12 cellular contexts compared by ENCODE assay signal in the genomic region with DNA sequence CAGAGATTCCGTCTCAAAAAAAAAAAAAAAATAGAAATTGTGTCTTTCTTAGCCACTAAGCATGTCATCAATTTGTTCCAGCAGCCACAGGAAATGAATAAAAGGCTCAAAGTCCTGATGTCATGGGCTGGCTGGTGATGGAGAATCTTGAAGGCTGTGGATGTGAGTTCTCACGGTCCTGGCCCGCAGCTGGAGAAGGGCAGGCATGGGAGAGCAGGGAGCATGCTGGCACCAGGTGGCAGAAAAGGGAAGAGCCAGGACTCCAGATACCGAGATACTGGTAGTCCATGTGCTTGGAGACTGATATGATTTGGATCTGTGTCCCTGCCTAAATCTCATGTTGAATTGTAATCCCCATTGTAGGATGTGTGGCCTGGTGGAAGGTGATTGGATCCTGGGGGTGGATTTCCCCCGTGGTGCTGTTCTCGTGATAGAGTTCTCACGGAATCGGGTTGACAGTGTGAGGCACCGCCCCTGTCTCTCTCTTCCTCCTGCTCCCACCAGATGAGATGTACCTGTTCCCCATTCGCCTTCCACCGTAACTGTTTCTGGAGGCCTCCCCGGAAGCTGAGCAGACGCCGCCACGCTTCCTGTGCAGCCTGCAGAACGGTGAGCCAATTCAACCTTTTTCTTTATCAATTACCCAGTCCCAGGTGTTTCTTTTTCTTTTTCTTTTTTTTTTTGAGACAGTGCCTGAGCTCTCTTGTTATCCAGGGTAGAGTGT. TPM values are rescaled to one million over a fixed set of nuclear protein-coding genes. Genes with fewer than 3 reads are reported as not detected.
DNase-seq lines count a peak whose midpoint lies in the region; ATAC-seq and TF ChIP-seq lines count a peak whose summit lies in the region.
"Had no signal": no experiment of that assay in that cellular context is flagged by ENCODE, and none has a peak within 500 bp of the region (broad histone marks: within the 10 kb centered on the region; RNA-seq: fewer than 3 reads in every experiment).

No MANE protein-coding gene starts in this region.

- peaks cover 19% of the 10 kb centered on the region for H3K9me3 Mint-ChIP-seq in WTC11

- H3K9me3 ChIP-seq in effector memory CD4-positive, alpha-beta T cell (ENCODE audit: control insufficient read depth, low read length), result no peaks in the 10 kb centered on the region
- H3K9me3 ChIP-seq in thymus (ENCODE audit: control insufficient read depth) (no peaks in the 10 kb centered on the region), prostate gland (no peaks in the 10 kb centered on the region)
- H3K9me3 ChIP-seq: Caco-2, upper lobe of left lung had no signal

- no peak overlapping the region for H3K4me3 Mint-ChIP-seq in WTC11

- intact Hi-C loops in prostate gland (cut with DNase I), result no loop called here

- H3K27ac Mint-ChIP-seq in WTC11, result no peak overlapping the region

- no peak overlapping the region for H3K4me3 ChIP-seq in effector memory CD4-positive, alpha-beta T cell (ENCODE audit: insufficient read depth, low read depth, low read length, poor library complexity, severe bottlenecking)
- H3K4me3 ChIP-seq in thymus (ENCODE audit: low read length) (no peak overlapping the region), prostate gland (no peak overlapping the region)
- H3K4me3 ChIP-seq: upper lobe of left lung had no signal

- no peaks in the 10 kb centered on the region for H3K27me3 Mint-ChIP-seq in WTC11 (ENCODE audit: low read depth)

- H3K27me3 ChIP-seq in effector memory CD4-positive, alpha-beta T cell (replicated peaks; ENCODE audit: control insufficient read depth, insufficient read depth, low read length, poor library complexity, severe bottlenecking), result no peaks in the 10 kb centered on the region
- H3K27me3 ChIP-seq in thymus (ENCODE audit: control insufficient read depth, insufficient read depth), result no peaks in the 10 kb centered on the region
- no peaks in the 10 kb centered on the region for H3K27me3 ChIP-seq in prostate gland (replicated peaks; ENCODE audit: insufficient read depth)
- H3K27me3 ChIP-seq: upper lobe of left lung had no signal

- DNase-seq in stimulated activated CD4-positive, alpha-beta T cell treated with anti-CD3 and anti-CD28 coated beads, Interleukin-4, amount 100 ng/mL, for 24 hours, result peak; percentile 15
- DNase-seq in stimulated activated CD4-positive, alpha-beta T cell treated with anti-CD3 and anti-CD28 coated beads, Interleukin-12 subunit alpha, Interleukin-12 subunit beta, amount 100 ng/mL, for 4 hours, result no peak
- no peak for DNase-seq in WTC11 (ENCODE audit: low spot score)
- peak in 2 of 3 donors; percentile 28 to 54 for DNase-seq in effector memory CD4-positive, alpha-beta T cell
- DNase-seq in dedifferentiated amniotic fluid mesenchymal stem cell (ENCODE audit: extremely low spot score), result no peak
- no peak for DNase-seq in prostate gland (ENCODE audit: low spot score)
- DNase-seq in NCI-H2196 (lab: John Stamatoyannopoulos, UW; ENCODE audit: unreplicated experiment), result no peak
- DNase-seq: NCI-H748 treated with DMSO at 0.1 percent for 48 hours, upper lobe of left lung had no signal

- H3K4me1 ChIP-seq in effector memory CD4-positive, alpha-beta T cell (ENCODE audit: control insufficient read depth, insufficient read depth, low read length, poor library complexity, severe bottlenecking), result peaks cover 18% of the 10 kb centered on the region
- H3K4me1 ChIP-seq in thymus (ENCODE audit: control insufficient read depth, insufficient read depth, low read length), result no peaks in the 10 kb centered on the region
- no peaks in the 10 kb centered on the region for H3K4me1 ChIP-seq in prostate gland (replicated peaks)
- H3K4me1 ChIP-seq: Caco-2, upper lobe of left lung had no signal

- 61% methylated on average over 16 of the region's 16 CpGs for WGBS in thymus
- WGBS in prostate gland, result 83% methylated on average over 16 of the region's 16 CpGs

- no peak for TF ChIP-seq POLR2A in prostate gland (IDR thresholded peaks at IDR 0.05)

- H3K4me1 Mint-ChIP-seq in WTC11, result peaks cover 3% of the 10 kb centered on the region; the same call in 1 of the 2 replicates

- TF ChIP-seq CTCF in WTC11 (IDR thresholded peaks at IDR 0.05) (no peak), prostate gland (IDR thresholded peaks at IDR 0.05) (no peak)

- CTCF ChIA-PET in WTC11 (lab: Charles Lee), result interaction anchor here (0.7 to 1.5 kb wide), 4 partner anchors 12 to 82 kb away, joined by 3 to 4 read pairs (median 4); no protein-coding TSS in a partner anchor

- H3K27ac ChIP-seq in effector memory CD4-positive, alpha-beta T cell (ENCODE audit: insufficient read depth, low read length, poor library complexity, severe bottlenecking), result peak overlapping the region; percentile 1
- H3K27ac ChIP-seq in thymus (ENCODE audit: low read depth) (peak overlapping the region; percentile 15), prostate gland (no peak overlapping the region)
- H3K27ac ChIP-seq: upper lobe of left lung had no signal

- ATAC-seq in WTC11, result 0 out of 2 replicates have a peak, but pooled peaks have one; percentile 20

- no peaks in the 10 kb centered on the region for H3K36me3 ChIP-seq in effector memory CD4-positive, alpha-beta T cell (ENCODE audit: control insufficient read depth, insufficient read depth, low read length)
- no peaks in the 10 kb centered on the region for H3K36me3 ChIP-seq in thymus (ENCODE audit: control insufficient read depth, insufficient read depth)
- H3K36me3 ChIP-seq in prostate gland, result no peaks in the 10 kb centered on the region
- H3K36me3 ChIP-seq: upper lobe of left lung had no signal

- POLR2A ChIA-PET in WTC11 (lab: Charles Lee), result no interaction called here

- no peaks in the 10 kb centered on the region for H3K36me3 Mint-ChIP-seq in WTC11

TF ChIP-seq in WTC11, 78 proteins besides CTCF, POLR2A, EP300 and RAD21:
- TF ChIP-seq, protein P1, sequence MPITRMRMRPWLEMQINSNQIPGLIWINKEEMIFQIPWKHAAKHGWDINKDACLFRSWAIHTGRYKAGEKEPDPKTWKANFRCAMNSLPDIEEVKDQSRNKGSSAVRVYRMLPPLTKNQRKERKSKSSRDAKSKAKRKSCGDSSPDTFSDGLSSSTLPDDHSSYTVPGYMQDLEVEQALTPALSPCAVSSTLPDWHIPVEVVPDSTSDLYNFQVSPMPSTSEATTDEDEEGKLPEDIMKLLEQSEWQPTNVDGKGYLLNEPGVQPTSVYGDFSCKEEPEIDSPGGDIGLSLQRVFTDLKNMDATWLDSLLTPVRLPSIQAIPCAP (CRISPR knock-in tag; IDR thresholded peaks at IDR 0.05), result no peak
- no peak for TF ChIP-seq NR3C1 (CRISPR knock-in tag; conservative IDR thresholded peaks at IDR 0.05; ENCODE audit: low read depth)
TF ChIP-seq in WTC11: peak in this region for 0.

RNA-seq across cellular contexts. Expression of a gene that starts 18.1 kb away (rescaled TPM):
- not detected in 3 replicates for total RNA-seq in WTC11 (2021)
- 0.05 TPM for polyA plus RNA-seq in thymus
- not detected for total RNA-seq in prostate gland
- total RNA-seq: Caco-2, mononuclear cell, upper lobe of left lung had no signal

RNA-seq across cellular contexts. Expression of a gene that starts 50.4 kb away (rescaled TPM):
- total RNA-seq in WTC11 (2021) (3.8 to 6.5 TPM (median 5.5 TPM) in 3 replicates), prostate gland (10 to 100 TPM; 20.0 to 53.3 TPM)
- polyA plus RNA-seq in thymus, result 4.7 TPM

RNA-seq across cellular contexts. Expression of a gene that starts 59.0 kb away (rescaled TPM):
- total RNA-seq in WTC11 (2021) (17.8 to 22.5 TPM (median 19.3 TPM) in 3 replicates), prostate gland (10 to 100 TPM; 17.3 to 34.0 TPM)
- polyA plus RNA-seq in thymus, result 19.0 TPM

RNA-seq across cellular contexts. Expression of a gene that starts 59.1 kb away (rescaled TPM):
- total RNA-seq in WTC11 (2021), result 80.1 to 83.6 TPM (median 82.3 TPM) in 3 replicates
- 91.9 TPM for polyA plus RNA-seq in thymus
- 10 to 100 TPM; 41.1 to 76.9 TPM for total RNA-seq in prostate gland

Comparison
In these comparisons a context has a peak if more than half of its experiments do, and no peak if none do; other contexts are left out.
1. DNase-seq: peak in stimulated activated CD4-positive, alpha-beta T cell treated with anti-CD3 and anti-CD28 coated beads, Interleukin-4, amount 100 ng/mL, for 24 hours (single experiment) and effector memory CD4-positive, alpha-beta T cell (2 of 3); none in stimulated activated CD4-positive, alpha-beta T cell treated with anti-CD3 and anti-CD28 coated beads, Interleukin-12 subunit alpha, Interleukin-12 subunit beta, amount 100 ng/mL, for 4 hours (single experiment), WTC11 (single experiment), dedifferentiated amniotic fluid mesenchymal stem cell (single experiment), prostate gland (single experiment) and NCI-H2196 (single experiment).
2. H3K27ac ChIP-seq: peak in effector memory CD4-positive, alpha-beta T cell (single experiment) and thymus (single experiment); none in prostate gland (0 of 2).